ENCODE assay signal across 10 cellular contexts in genomic region chr3:48896991-48897390, GRCh38. TPM values are rescaled to one million over a fixed set of nuclear protein-coding genes. Genes with fewer than 3 reads are reported as not detected.
DNase-seq lines count a peak whose midpoint lies in the region; ATAC-seq and TF ChIP-seq lines count a peak whose summit lies in the region.
"Had no signal": no experiment of that assay in that cellular context is flagged by ENCODE, and none has a peak within 500 bp of the region (broad histone marks: within the 10 kb centered on the region; RNA-seq: fewer than 3 reads in every experiment).

No MANE protein-coding gene starts in this region.

- no TSS peak for BruUV-seq in Caco-2 (replicated peaks; lab: Mats Ljungman, UMichigan)

- DNase-seq in Caco-2 (no peak), LNCaP clone FGC (ENCODE audit: low read depth) (no peak), astrocyte of the hippocampus (ENCODE audit: low read depth, low spot score) (peak; percentile 44), inferior parietal cortex (ENCODE audit: extremely low spot score) (no peak)
- DNase-seq: endodermal cell, NCI-H2227 treated with DMSO at 0.1 percent for 48 hours, SW 1271 had no signal

- POLR2A ChIA-PET in Caco-2 (lab: Charles Lee), result interaction anchor here (0.6 to 1.3 kb wide), 5 partner anchors 22 to 179 kb away, joined by 3 to 15 read pairs (median 5); partner anchors contain the start of gene ARIH2

- TF ChIP-seq CTCF in Caco-2 (IDR thresholded peaks at IDR 0.05; ENCODE audit: insufficient read depth in 1 of 2, low read depth in 1 of 2, low read length in 1 of 2, severe bottlenecking in 1 of 2, unreplicated experiment in 1 of 2) (no peak), LNCaP clone FGC (IDR thresholded peaks at IDR 0.05; ENCODE audit: control insufficient read depth, extremely low read depth, insufficient read depth) (no peak), neutrophil (IDR thresholded peaks at IDR 0.05) (no peak)

- CTCF ChIA-PET in Caco-2 (lab: Charles Lee), result interaction anchor here (0.6 to 1.3 kb wide), 4 partner anchors 41 to 603 kb away, joined by 3 to 5 read pairs (median 4); no protein-coding TSS in a partner anchor

- no peak for ATAC-seq in GM19351 (IDR thresholded peaks at IDR 0.05; ENCODE audit: unreplicated experiment)
- no peak for ATAC-seq in HG03097 (IDR thresholded peaks at IDR 0.05; ENCODE audit: low FRiP score, unreplicated experiment)

- H3K27me3 ChIP-seq in Caco-2 (replicated peaks; ENCODE audit: control insufficient read depth, insufficient read depth, low read length), result no peaks in the 10 kb centered on the region
- no peaks in the 10 kb centered on the region for H3K27me3 ChIP-seq in neutrophil

- peak overlapping the region; percentile 84 for H3K27ac ChIP-seq in neutrophil

- H3K27me3 Mint-ChIP-seq in Caco-2 (ENCODE audit: insufficient read depth, unreplicated experiment), result no peaks in the 10 kb centered on the region

- peaks cover 17% of the 10 kb centered on the region for H3K4me1 ChIP-seq in Caco-2
- peaks cover 21 to 29% of the 10 kb centered on the region in 2 experiments for H3K4me1 ChIP-seq in neutrophil (ENCODE audit: control insufficient read depth in 1 of 2, insufficient read depth in 1 of 2, low read depth in 1 of 2, low read length in 1 of 2)

- H3K4me1 Mint-ChIP-seq in Caco-2 (ENCODE audit: low read depth, unreplicated experiment), result peaks cover 24% of the 10 kb centered on the region

- intact Hi-C loops in Caco-2 (cut with micrococcal nuclease; ENCODE audit: unreplicated experiment), result no loop called here

- no peaks in the 10 kb centered on the region for H3K36me3 Mint-ChIP-seq in Caco-2 (ENCODE audit: insufficient read depth, unreplicated experiment)

- H3K4me3 Mint-ChIP-seq in Caco-2 (ENCODE audit: unreplicated experiment), result peak overlapping the region; percentile 92

- no peaks in the 10 kb centered on the region for H3K36me3 ChIP-seq in Caco-2 (ENCODE audit: control insufficient read depth, insufficient read depth, low read length)
- H3K36me3 ChIP-seq in neutrophil, result peaks cover 2% of the 10 kb centered on the region

- H3K9me3 Mint-ChIP-seq in Caco-2 (ENCODE audit: unreplicated experiment), result no peaks in the 10 kb centered on the region
- H3K9me3 Mint-ChIP-seq: endodermal cell had no signal

- no peak overlapping the region for H3K4me3 ChIP-seq in Caco-2 (ENCODE audit: low read depth, low read length)
- H3K4me3 ChIP-seq in LNCaP clone FGC (ENCODE audit: low read depth, low read length), result 0 out of 2 replicates have a peak overlapping the region, but pooled peaks have one; percentile 4
- peak overlapping the region in 1 of 2 experiments; percentile 79 for H3K4me3 ChIP-seq in neutrophil (ENCODE audit: low read depth in 1 of 2, low read length in 1 of 2)

- no peaks in the 10 kb centered on the region for H3K9me3 ChIP-seq in Caco-2
- no peaks in the 10 kb centered on the region for H3K9me3 ChIP-seq in neutrophil

- peak overlapping the region; percentile 42 for H3K27ac Mint-ChIP-seq in Caco-2 (ENCODE audit: unreplicated experiment)
- H3K27ac Mint-ChIP-seq: endodermal cell had no signal

RNA-seq across cellular contexts. Expression of gene SLC25A20, which starts 1.7 kb away (rescaled TPM):
- 17.0 and 19.3 TPM in 2 replicates for total RNA-seq in Caco-2 (2022)

RNA-seq across cellular contexts. Expression of gene ARIH2, which starts 21.7 kb away (rescaled TPM):
- total RNA-seq in Caco-2 (2022), result 106 and 133 TPM in 2 replicates

RNA-seq across cellular contexts. Expression of gene PRKAR2A, which starts 49.3 kb away (rescaled TPM):
- 56.3 and 67.3 TPM in 2 replicates for total RNA-seq in Caco-2 (2022)
